ENCODE assay signal across 8 cellular contexts in the genomic region with DNA sequence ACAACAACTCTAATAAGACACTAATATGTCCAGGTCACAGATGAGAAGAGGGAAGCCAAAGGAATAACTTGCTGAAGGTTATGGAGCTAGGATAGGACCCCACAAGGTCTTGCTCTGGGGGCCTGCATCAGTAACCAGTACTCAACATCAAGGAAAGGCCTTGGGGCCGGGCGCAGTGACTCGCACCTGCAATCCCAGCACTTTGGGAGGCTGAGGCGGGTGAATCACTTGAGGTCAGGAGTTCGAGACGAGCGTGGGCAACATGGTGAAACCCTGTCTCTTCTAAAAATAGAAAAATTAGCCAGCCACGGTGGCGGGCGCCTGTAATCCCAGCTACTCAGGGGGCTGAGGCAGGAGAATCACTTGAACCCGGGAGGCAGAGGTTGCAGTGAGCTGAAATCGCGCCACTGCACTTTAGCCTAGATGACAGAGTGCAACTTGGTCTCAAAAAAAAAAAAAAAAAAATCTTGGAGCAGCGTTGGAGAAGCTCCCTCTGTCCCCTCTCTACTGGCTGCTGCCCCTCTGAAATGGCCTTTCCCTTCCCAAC. TPM values are rescaled to one million over a fixed set of nuclear protein-coding genes. Genes with fewer than 3 reads are reported as not detected.
DNase-seq lines count a peak whose midpoint lies in the region; ATAC-seq and TF ChIP-seq lines count a peak whose summit lies in the region.

No MANE protein-coding gene starts in this region.

- no peaks in the 10 kb centered on the region for H3K27me3 Mint-ChIP-seq in brain
- no peaks in the 10 kb centered on the region for H3K27me3 Mint-ChIP-seq in nephron progenitor cell (ENCODE audit: low read depth, poor library complexity)

- H3K9me3 Mint-ChIP-seq in brain (peaks cover 0 to 4% (median 0%) of the 10 kb centered on the region in 5 experiments), nephron progenitor cell (no peaks in the 10 kb centered on the region)

- ATAC-seq in GM19455 (IDR thresholded peaks at IDR 0.05; ENCODE audit: unreplicated experiment) (no peak), HG03280 (IDR thresholded peaks at IDR 0.05; ENCODE audit: unreplicated experiment) (no peak)

- H3K4me3 Mint-ChIP-seq in brain (peak overlapping the region; percentile 91 to 96 (median 94)), nephron progenitor cell (peak overlapping the region; percentile 95)

- DNase-seq in CD1c-positive myeloid dendritic cell (ENCODE audit: extremely low spot score): peak; percentile 49
- DNase-seq in MV-4-11 (lab: John Stamatoyannopoulos, UW): peak; percentile 70
- DNase-seq in nephron progenitor cell: no peak
- DNase-seq in NAMALWA (ENCODE audit: low spot score): no peak
- no peak for DNase-seq in NCI-H748 treated with DMSO at 0.1 percent for 48 hours (lab: John Stamatoyannopoulos, UW)

- peaks cover 39% of the 10 kb centered on the region for H3K4me1 Mint-ChIP-seq in brain
- H3K4me1 Mint-ChIP-seq in nephron progenitor cell: peaks cover 24% of the 10 kb centered on the region

- no peak for TF ChIP-seq CTCF in brain (conservative IDR thresholded peaks at IDR 0.05)
- TF ChIP-seq CTCF in nephron progenitor cell (IDR thresholded peaks at IDR 0.05): no peak

- H3K27ac Mint-ChIP-seq in brain: peak overlapping the region; percentile 89 to 99 (median 96)
- peak overlapping the region; percentile 89 for H3K27ac Mint-ChIP-seq in nephron progenitor cell

- peaks cover 38% of the 10 kb centered on the region for H3K36me3 Mint-ChIP-seq in brain
- peaks cover 27% of the 10 kb centered on the region for H3K36me3 Mint-ChIP-seq in nephron progenitor cell (ENCODE audit: low read depth)

RNA-seq across cellular contexts. Expression of a gene that starts 1.8 kb away (rescaled TPM):
- 108 TPM for polyA plus RNA-seq in brain (ENCODE audit: insufficient read depth, low read depth, low replicate concordance)

RNA-seq across cellular contexts. Expression of a gene that starts 2.3 kb away (rescaled TPM):
- polyA plus RNA-seq in brain (ENCODE audit: insufficient read depth, low read depth, low replicate concordance): not detected

RNA-seq across cellular contexts. Expression of a gene that starts 28.0 kb away (rescaled TPM):
- polyA plus RNA-seq in brain (ENCODE audit: insufficient read depth, low read depth, low replicate concordance): 2,480 TPM

RNA-seq across cellular contexts. Expression of a gene that starts 37.3 kb away (rescaled TPM):
- 51.7 TPM for polyA plus RNA-seq in brain (ENCODE audit: insufficient read depth, low read depth, low replicate concordance)

RNA-seq across cellular contexts. Expression of a gene that starts 37.8 kb away (rescaled TPM):
- polyA plus RNA-seq in brain (ENCODE audit: insufficient read depth, low read depth, low replicate concordance): 120 TPM

Comparison
In these comparisons a context has a peak if more than half of its experiments do, and no peak if none do; other contexts are left out.
1. DNase-seq: peak in CD1c-positive myeloid dendritic cell (single experiment) and MV-4-11 (single experiment); none in nephron progenitor cell (single experiment), NAMALWA (single experiment) and NCI-H748 treated with DMSO at 0.1 percent for 48 hours (single experiment).